ENCODE assay signal across 8 cellular contexts in the genomic region with DNA sequence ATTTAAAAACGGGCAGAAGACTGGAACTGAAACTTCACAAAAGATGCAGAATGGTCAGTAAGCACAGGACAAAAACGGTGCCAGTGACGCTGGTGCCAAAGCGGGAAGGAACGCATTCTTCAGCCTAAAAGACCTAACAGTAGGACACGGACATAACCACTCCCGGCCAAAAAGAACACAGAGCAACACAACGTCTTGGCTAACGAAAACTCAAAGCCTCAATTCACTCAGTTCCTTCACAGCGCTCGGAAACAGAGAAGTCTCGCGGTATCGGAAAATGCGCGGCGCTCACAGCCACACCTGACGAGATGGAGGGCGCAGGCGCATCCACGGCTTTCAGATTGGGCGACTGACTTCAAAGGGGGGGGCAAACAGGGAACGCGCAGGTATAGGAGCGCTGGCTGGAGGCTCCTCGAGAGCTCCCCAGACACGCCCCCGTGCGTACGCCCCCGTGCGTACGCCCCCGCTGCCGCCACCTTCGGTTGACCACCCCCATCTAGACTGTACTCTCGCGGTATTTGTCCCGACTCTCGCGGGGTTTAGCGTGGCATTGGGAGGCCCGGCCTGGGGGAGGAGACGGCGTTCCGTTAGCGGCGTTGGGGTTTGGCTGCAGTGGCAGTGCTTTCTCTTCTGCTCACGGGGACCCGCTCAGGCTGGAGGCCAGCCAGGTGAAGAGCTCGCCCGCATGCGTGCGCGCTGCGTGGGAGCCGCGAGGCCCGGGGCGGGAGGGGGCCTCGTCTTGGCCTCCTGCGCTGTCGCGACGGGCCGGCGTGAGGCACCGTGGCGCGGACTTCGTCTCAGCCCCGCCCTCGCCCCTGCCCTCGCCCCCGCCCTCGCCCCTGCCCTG. TPM values are rescaled to one million over a fixed set of nuclear protein-coding genes. Genes with fewer than 3 reads are reported as not detected.
DNase-seq lines count a peak whose midpoint lies in the region; ATAC-seq and TF ChIP-seq lines count a peak whose summit lies in the region.

A gene (plus strand): TSS at position 576 of the 847 bp plus-strand sequence. CDS start 321 bp downstream, outside the sequence.

- POLR2A ChIA-PET in RWPE1 (lab: Yijun Ruan, JAX; ENCODE audit: low non-redundant PET): interaction anchor here (0.7 to 1.5 kb wide), 3 partner anchors 9 to 52 kb away, joined by 3 to 6 read pairs (median 5); a partner anchor contains a TSS
- POLR2A ChIA-PET in naive thymus-derived CD4-positive, alpha-beta T cell (lab: Charles Lee): interaction anchor here (0.9 to 3.8 kb wide), 17 partner anchors 9 to 145 kb away, joined by 3 to 63 read pairs (median 6); a partner anchor contains a TSS

- peak; percentile 85 for ATAC-seq in activated T-helper 17 cell treated with anti-CD3 and anti-CD28 coated beads, Interleukin-2, amount 50 U/mL, for 72 hours (replicated peaks)
- ATAC-seq in naive thymus-derived CD4-positive, alpha-beta T cell: peak; percentile 97
- ATAC-seq in stimulated activated naive B cell treated with anti-CD40 and anti-IgM and Interleukin-4, amounts not matched to agents 10 μg/mL and 1 μg/mL and 100 μg/mL, for 72 hours (replicated peaks): peak; percentile 89 to 90

- CTCF ChIA-PET in RWPE1 (lab: Yijun Ruan, JAX): interaction anchor here (0.6 kb wide), 1 partner anchor 188 kb away, joined by 5 read pairs; no protein-coding TSS in a partner anchor
- CTCF ChIA-PET in naive thymus-derived CD4-positive, alpha-beta T cell (lab: Charles Lee): interaction anchor here (1.1 kb wide), 1 partner anchor 10 kb away, joined by 4 read pairs; a partner anchor contains a TSS

- H3K36me3 ChIP-seq in fibroblast of lung (ENCODE audit: control insufficient read depth, insufficient read depth, low read length): no peaks in the 10 kb centered on the region
- peaks cover 0 to 13% (median 6%) of the 10 kb centered on the region in 3 experiments for H3K36me3 ChIP-seq in naive thymus-derived CD4-positive, alpha-beta T cell (ENCODE audit: control insufficient read depth in 2 of 3, insufficient read depth in 3 of 3, low read length in 3 of 3)

- no peaks in the 10 kb centered on the region for H3K9me3 ChIP-seq in fibroblast of lung (ENCODE audit: control insufficient read depth, insufficient read depth, low read depth, low read length)
- H3K9me3 ChIP-seq in naive thymus-derived CD4-positive, alpha-beta T cell (ENCODE audit: control insufficient read depth in 2 of 3, low read length in 3 of 3): no peaks in the 10 kb centered on the region

- peaks cover 70% of the 10 kb centered on the region for H3K36me3 Mint-ChIP-seq in activated T-helper 17 cell treated with anti-CD3 and anti-CD28 coated beads, Interleukin-2, amount 50 U/mL, for 72 hours (ENCODE audit: low read depth)
- peaks cover 0 to 30% (median 26%) of the 10 kb centered on the region in 5 donors for H3K36me3 Mint-ChIP-seq in naive thymus-derived CD4-positive, alpha-beta T cell
- peaks cover 24 to 38% of the 10 kb centered on the region in 2 donors for H3K36me3 Mint-ChIP-seq in stimulated activated naive B cell treated with anti-CD40 and anti-IgM and Interleukin-4, amounts not matched to agents 10 μg/mL and 1 μg/mL and 100 μg/mL, for 72 hours

- peaks cover 3% of the 10 kb centered on the region for H3K4me1 ChIP-seq in fibroblast of lung (ENCODE audit: control insufficient read depth, extremely low read depth, insufficient read depth, low read length)
- H3K4me1 ChIP-seq in naive thymus-derived CD4-positive, alpha-beta T cell (ENCODE audit: control insufficient read depth in 2 of 2, insufficient read depth in 2 of 2, low read length in 2 of 2): peaks cover 11 to 25% of the 10 kb centered on the region in 2 donors

- no peaks in the 10 kb centered on the region for H4K20me1 ChIP-seq in fibroblast of lung (ENCODE audit: control insufficient read depth, extremely low read depth, insufficient read depth, low read length)

- intact Hi-C loops in naive thymus-derived CD4-positive, alpha-beta T cell (cut with micrococcal nuclease): loop anchor here (1.0 to 10.0 kb wide), 14 partner anchors 10 to 1734 kb away; a partner anchor contains a TSS

- peak within 1 kb of the TSS; percentile 83 for H3K4me2 ChIP-seq in fibroblast of lung (ENCODE audit: extremely low read depth, insufficient read depth, low read length)

- H3K27ac ChIP-seq in RWPE1: peak within 1 kb of the TSS; percentile 98
- H3K27ac ChIP-seq in fibroblast of lung (ENCODE audit: insufficient read depth, low read length): peak within 1 kb of the TSS; percentile 76
- peak within 1 kb of the TSS; percentile 93 for H3K27ac ChIP-seq in naive thymus-derived CD4-positive, alpha-beta T cell (ENCODE audit: low read depth, low read length)

- H2AFZ ChIP-seq in fibroblast of lung (ENCODE audit: low read length): peak within 1 kb of the TSS; percentile 93

- H3K9ac ChIP-seq in fibroblast of lung (ENCODE audit: insufficient read depth, low read length): peak within 1 kb of the TSS; percentile 91

- no peaks in the 10 kb centered on the region for H3K27me3 ChIP-seq in fibroblast of lung (ENCODE audit: control insufficient read depth, insufficient read depth, low read length)
- no peaks in the 10 kb centered on the region for H3K27me3 ChIP-seq in naive thymus-derived CD4-positive, alpha-beta T cell (ENCODE audit: control insufficient read depth in 2 of 2, insufficient read depth in 2 of 2, low read length in 2 of 2)

- peak within 1 kb of the TSS; percentile 100 for H3K4me3 Mint-ChIP-seq in activated T-helper 17 cell treated with anti-CD3 and anti-CD28 coated beads, Interleukin-2, amount 50 U/mL, for 72 hours
- H3K4me3 Mint-ChIP-seq in naive thymus-derived CD4-positive, alpha-beta T cell: peak within 1 kb of the TSS; percentile 91 to 98 (median 95)
- peak within 1 kb of the TSS; percentile 89 to 93 for H3K4me3 Mint-ChIP-seq in stimulated activated naive B cell treated with anti-CD40 and anti-IgM and Interleukin-4, amounts not matched to agents 10 μg/mL and 1 μg/mL and 100 μg/mL, for 72 hours

- no peaks in the 10 kb centered on the region for H3K27me3 Mint-ChIP-seq in activated T-helper 17 cell treated with anti-CD3 and anti-CD28 coated beads, Interleukin-2, amount 50 U/mL, for 72 hours
- peaks cover 0 to 2% (median 0%) of the 10 kb centered on the region in 5 donors for H3K27me3 Mint-ChIP-seq in naive thymus-derived CD4-positive, alpha-beta T cell
- H3K27me3 Mint-ChIP-seq in stimulated activated naive B cell treated with anti-CD40 and anti-IgM and Interleukin-4, amounts not matched to agents 10 μg/mL and 1 μg/mL and 100 μg/mL, for 72 hours: no peaks in the 10 kb centered on the region

- TF ChIP-seq CTCF in LNCaP clone FGC (IDR thresholded peaks at IDR 0.05; ENCODE audit: control insufficient read depth, extremely low read depth, insufficient read depth) (peak; percentile 15; the same call in 1 of the 2 replicates), RWPE1 (conservative IDR thresholded peaks at IDR 0.05; ENCODE audit: low read depth) (no peak), fibroblast of lung (conservative IDR thresholded peaks at IDR 0.05 in 1 of 2, IDR thresholded peaks at IDR 0.05 in 1 of 2; ENCODE audit: low read depth in 1 of 2, low read length in 2 of 2) (no peak)

- H3K4me1 Mint-ChIP-seq in activated T-helper 17 cell treated with anti-CD3 and anti-CD28 coated beads, Interleukin-2, amount 50 U/mL, for 72 hours: peaks cover 17% of the 10 kb centered on the region
- H3K4me1 Mint-ChIP-seq in naive thymus-derived CD4-positive, alpha-beta T cell: peaks cover 26 to 53% (median 43%) of the 10 kb centered on the region in 7 donors
- H3K4me1 Mint-ChIP-seq in stimulated activated naive B cell treated with anti-CD40 and anti-IgM and Interleukin-4, amounts not matched to agents 10 μg/mL and 1 μg/mL and 100 μg/mL, for 72 hours: peaks cover 9 to 20% of the 10 kb centered on the region in 2 donors

- peak within 1 kb of the TSS; percentile 98 for H3K27ac Mint-ChIP-seq in activated T-helper 17 cell treated with anti-CD3 and anti-CD28 coated beads, Interleukin-2, amount 50 U/mL, for 72 hours
- H3K27ac Mint-ChIP-seq in naive thymus-derived CD4-positive, alpha-beta T cell: peak within 1 kb of the TSS; percentile 95 to 99 (median 98)
- peak within 1 kb of the TSS; percentile 97 for H3K27ac Mint-ChIP-seq in stimulated activated naive B cell treated with anti-CD40 and anti-IgM and Interleukin-4, amounts not matched to agents 10 μg/mL and 1 μg/mL and 100 μg/mL, for 72 hours

- no peaks in the 10 kb centered on the region for H3K9me3 Mint-ChIP-seq in activated T-helper 17 cell treated with anti-CD3 and anti-CD28 coated beads, Interleukin-2, amount 50 U/mL, for 72 hours
- H3K9me3 Mint-ChIP-seq in naive thymus-derived CD4-positive, alpha-beta T cell: peaks cover 0 to 8% (median 0%) of the 10 kb centered on the region in 11 donors
- H3K9me3 Mint-ChIP-seq in stimulated activated naive B cell treated with anti-CD40 and anti-IgM and Interleukin-4, amounts not matched to agents 10 μg/mL and 1 μg/mL and 100 μg/mL, for 72 hours: peaks cover 4 to 5% of the 10 kb centered on the region in 2 donors

- peak; percentile 98 for DNase-seq in Daoy (ENCODE audit: low read depth)
- DNase-seq in GOT3 (lab: John Stamatoyannopoulos, UW): peak; percentile 88
- DNase-seq in LNCaP clone FGC (ENCODE audit: low read depth): peak; percentile 97
- peak; percentile 94 for DNase-seq in RWPE1 (ENCODE audit: low spot score)
- DNase-seq in fibroblast of lung (ENCODE audit: low read depth in 2 of 2): peak; percentile 97 to 98
- peak; percentile 98 to 100 (median 100) for DNase-seq in naive thymus-derived CD4-positive, alpha-beta T cell
- DNase-seq in stimulated activated naive B cell treated with anti-CD40 and anti-IgM and Interleukin-4, amounts not matched to agents 10 μg/mL and 1 μg/mL and 100 μg/mL, for 72 hours: peak; percentile 99

- H3K4me3 ChIP-seq in LNCaP clone FGC (ENCODE audit: low read depth, low read length) (peak within 1 kb of the TSS; percentile 89), fibroblast of lung (replicated peaks in 1 of 4; ENCODE audit: control extremely low read depth in 1 of 4, insufficient read depth in 1 of 4, low read depth in 3 of 4, low read length in 4 of 4) (peak within 1 kb of the TSS; percentile 57 to 97 (median 78))
- H3K4me3 ChIP-seq in naive thymus-derived CD4-positive, alpha-beta T cell (ENCODE audit: low read length): peak within 1 kb of the TSS; percentile 75

- H3K79me2 ChIP-seq in fibroblast of lung (ENCODE audit: control insufficient read depth, insufficient read depth, low read length): peaks cover 42% of the 10 kb centered on the region

RNA-seq across cellular contexts. Expression of the gene that starts here (rescaled TPM):
- 10.7 and 15.5 TPM in 2 replicates for total RNA-seq in Daoy (2014; rRNA removed; shearing (Covaris generic))
- total RNA-seq in activated T-helper 17 cell treated with anti-CD3 and anti-CD28 coated beads, Interleukin-2, amount 50 U/mL, for 72 hours: 100 to 1,000 TPM in 1 of 2 donors, 10 to 100 TPM in 1; 81.8 to 122 TPM
- total RNA-seq in fibroblast of lung: 30.3 and 44.6 TPM in 2 replicates
- polyA plus RNA-seq in fibroblast of lung: 19.8 and 26.4 TPM in 2 replicates
- polyA plus RNA-seq in fibroblast of lung (2012): 9.5 and 11.9 TPM in 2 replicates
- 1.4 TPM in 2 replicates for polyA minus RNA-seq in fibroblast of lung (ENCODE audit: low replicate concordance)
- total RNA-seq in naive thymus-derived CD4-positive, alpha-beta T cell: 100 to 1,000 TPM; 110 to 275 (median 238) TPM
- polyA plus RNA-seq in naive thymus-derived CD4-positive, alpha-beta T cell: 10 to 100 TPM; 10.9 to 12.0 TPM

Comparison
In these comparisons a context has a peak if more than half of its experiments do, and no peak if none do; other contexts are left out.
1. Peak in every context shown above with its lines: DNase-seq, ATAC-seq, H3K4me3 ChIP-seq and H3K27ac ChIP-seq.